ENCODE assay signal across 8 cellular contexts in genomic region chr3:57555738-57556458, GRCh38. TPM values are rescaled to one million over a fixed set of nuclear protein-coding genes. Genes with fewer than 3 reads are reported as not detected.
DNase-seq lines count a peak whose midpoint lies in the region; ATAC-seq and TF ChIP-seq lines count a peak whose summit lies in the region.

Gene PDE12, plus strand, starts transcription at chr3:57556274. Its CDS starts 106 bp downstream, at chr3:57556380.

- peaks cover 0 to 6% (median 5%) of the 10 kb centered on the region in 4 donors for H3K36me3 ChIP-seq in liver (ENCODE audit: control insufficient read depth in 4 of 4, insufficient read depth in 3 of 4, low read depth in 1 of 4, low read length in 3 of 4)

- peak within 1 kb of the TSS; percentile 88 to 96 (median 95) for H3K4me3 ChIP-seq in liver (ENCODE audit: low read depth in 1 of 3, low read length in 3 of 3)

- H3K27ac ChIP-seq in C4-2B, result peak within 1 kb of the TSS; percentile 87
- peak within 1 kb of the TSS; percentile 89 to 90 for H3K27ac ChIP-seq in liver (ENCODE audit: low read depth in 1 of 2, low read length in 2 of 2)

- TF ChIP-seq RAD21 in liver (IDR thresholded peaks at IDR 0.05), result peak; percentile 27 to 39

- no peaks in the 10 kb centered on the region for H3K27me3 ChIP-seq in liver (ENCODE audit: control insufficient read depth in 4 of 4, insufficient read depth in 4 of 4, low read length in 3 of 4)

- H3K9ac ChIP-seq in liver (ENCODE audit: low read depth in 1 of 2, low read length in 2 of 2), result peak within 1 kb of the TSS; percentile 84 to 89

- peaks cover 11 to 20% (median 16%) of the 10 kb centered on the region in 4 donors for H3K4me1 ChIP-seq in liver (ENCODE audit: control insufficient read depth in 4 of 4, insufficient read depth in 4 of 4, low read length in 3 of 4)

- ATAC-seq in GM19328 (IDR thresholded peaks at IDR 0.05; ENCODE audit: unreplicated experiment) (peak; percentile 81), HG03469 (IDR thresholded peaks at IDR 0.05; ENCODE audit: unreplicated experiment) (peak; percentile 35)

- DNase-seq in NCI-H774 (lab: John Stamatoyannopoulos, UW), result peak; percentile 67
- peak; percentile 76 to 80 for DNase-seq in activated CD4-positive, alpha-beta T cell treated with anti-CD3 and anti-CD28 coated beads, Interleukin-2, amount 50 U/mL, for 4 hours
- DNase-seq in dermis microvascular lymphatic vessel endothelial cell (ENCODE audit: low read depth in 2 of 2), result peak; percentile 75 to 91
- peak; percentile 79 for DNase-seq in stimulated activated CD4-positive, alpha-beta T cell treated with anti-CD3 and anti-CD28 coated beads, Interleukin-4, amount 100 ng/mL, for 1 hour

- no peak for TF ChIP-seq CTCF in C4-2B (conservative IDR thresholded peaks at IDR 0.05)
- TF ChIP-seq CTCF in liver (IDR thresholded peaks at IDR 0.05; ENCODE audit: low read depth, low read length, missing input control), result no peak

- no peaks in the 10 kb centered on the region for H3K9me3 ChIP-seq in liver (ENCODE audit: control insufficient read depth in 4 of 4, low read length in 3 of 4)

- under 1% methylated on average over 54 of the region's 54 CpGs for WGBS in liver

TF ChIP-seq in liver, 16 proteins besides CTCF, POLR2A, EP300 and RAD21:
- TF ChIP-seq NR2F2 (IDR thresholded peaks at IDR 0.05) (peak; percentile 85), YY1 (IDR thresholded peaks at IDR 0.05) (peak; percentile 83), JUND (IDR thresholded peaks at IDR 0.05) (peak; percentile 41 to 57), MAX (IDR thresholded peaks at IDR 0.05) (peak; percentile 97), SP1 (IDR thresholded peaks at IDR 0.05) (peak; percentile 65), GABPA (IDR thresholded peaks at IDR 0.05 in 1 of 2, conservative IDR thresholded peaks at IDR 0.05 in 1 of 2) (peak; percentile 87 to 97), ATF3 (IDR thresholded peaks at IDR 0.05) (no peak), TAF1 (conservative IDR thresholded peaks at IDR 0.05) (peak; percentile 60), REST (IDR thresholded peaks at IDR 0.05) (peak; percentile 72), ZBTB33 (IDR thresholded peaks at IDR 0.05) (peak; percentile 98), RXRA (IDR thresholded peaks at IDR 0.05) (peak; percentile 94 to 95), EGR1 (IDR thresholded peaks at IDR 0.05; ENCODE audit: low read depth in 2 of 2) (peak; percentile 32 to 63), FOXA1 (IDR thresholded peaks at IDR 0.05) (peak; percentile 16), HNF4A (conservative IDR thresholded peaks at IDR 0.05) (peak; percentile 34 to 41), HNF4G (IDR thresholded peaks at IDR 0.05) (no peak), FOXA2 (IDR thresholded peaks at IDR 0.05) (no peak)

RNA-seq across cellular contexts. Expression of gene PDE12, which starts in this region (rescaled TPM):
- total RNA-seq in dermis microvascular lymphatic vessel endothelial cell (9.2 and 15.3 TPM in 2 replicates), liver (10 to 100 TPM; 13.1 to 17.8 TPM)
- 1 to 10 TPM; 4.8 to 9.9 TPM for polyA plus RNA-seq in liver

Comparison
In these comparisons a context has a peak if more than half of its experiments do, and no peak if none do; other contexts are left out.
1. Peak in every context shown above with its lines: DNase-seq, ATAC-seq, H3K4me3 ChIP-seq and H3K27ac ChIP-seq.